ENCODE assay signal across 8 cellular contexts in genomic region chr2:112137516-112138142, GRCh38. TPM values are rescaled to one million over a fixed set of nuclear protein-coding genes. Genes with fewer than 3 reads are reported as not detected.
DNase-seq lines count a peak whose midpoint lies in the region; ATAC-seq and TF ChIP-seq lines count a peak whose summit lies in the region.

No MANE protein-coding gene starts in this region.

- peak overlapping the region; percentile 86 for H3K4me2 ChIP-seq in H9 (ENCODE audit: insufficient read depth, insufficient read length, low read length)

- no peak for ATAC-seq in HG02623 (IDR thresholded peaks at IDR 0.05; ENCODE audit: unreplicated experiment)

- TF ChIP-seq CTCF in H9 (conservative IDR thresholded peaks at IDR 0.05) (no peak), spleen (IDR thresholded peaks at IDR 0.05 in 8 of 11, conservative IDR thresholded peaks at IDR 0.05 in 3 of 11) (no peak)

- peaks cover 8% of the 10 kb centered on the region for H3K23me2 ChIP-seq in H9 (ENCODE audit: insufficient read length, low read depth, low read length, poor library complexity, severe bottlenecking)

- no peak overlapping the region for H3K4ac ChIP-seq in H9 (ENCODE audit: low read depth, low read length)

- H2BK20ac ChIP-seq in H9 (ENCODE audit: low read depth, low read length, poor library complexity, severe bottlenecking) = no peak overlapping the region

- no peak for TF ChIP-seq POLR2A in spleen (IDR thresholded peaks at IDR 0.05)

- no peak overlapping the region for H3T11ph ChIP-seq in H9 (ENCODE audit: low read length)

- H3K4me1 Mint-ChIP-seq in H9 = peaks cover 6 to 18% of the 10 kb centered on the region in 2 experiments
- H3K4me1 Mint-ChIP-seq in activated T-helper 2 cell treated with anti-CD3 and anti-CD28 coated beads, Interferon-gamma antibody, Interleukin-2, Interleukin-4, amounts not matched to agents 10 μg/mL and 5 μg/mL and 100 μg/mL, durations not matched to agents 14 hours and 24 hours and 36 hours (ENCODE audit: low read depth) = peaks cover 5% of the 10 kb centered on the region

- H4K5ac ChIP-seq in H9 (ENCODE audit: insufficient read length, low read depth, low read length) = no peak overlapping the region

- H3K18ac ChIP-seq in H9 (ENCODE audit: insufficient read length, low read depth, low read length) = no peak overlapping the region

- H2BK5ac ChIP-seq in H9 (ENCODE audit: insufficient read length, low read length) = no peak overlapping the region

- H4K8ac ChIP-seq in H9 (replicated peaks; ENCODE audit: insufficient read length, low read depth, low read length) = no peak overlapping the region

- no CpG with 5 or more reads among the region's 15 CpGs for WGBS in H9 (ENCODE audit: extremely low coverage, insufficient read length, low lambda C conversion rate)
- WGBS in spleen, 5 donors = 19 to 30% (median 28%) methylated on average over 14 to 15 of the region's 15 CpGs

- no peak overlapping the region for H3K56ac ChIP-seq in H9 (ENCODE audit: insufficient read length, low read depth, low read length)

- peaks cover 7% of the 10 kb centered on the region for H3K4me1 ChIP-seq in ACC112 (ENCODE audit: control insufficient read depth, insufficient read depth, low read length, unreplicated experiment)
- H3K4me1 ChIP-seq in H9 (ENCODE audit: insufficient read depth, low read length) = no peaks in the 10 kb centered on the region
- peaks cover 0 to 21% (median 9%) of the 10 kb centered on the region in 6 donors for H3K4me1 ChIP-seq in spleen

- peak overlapping the region; percentile 56 to 78 for H3K4me3 Mint-ChIP-seq in H9
- peak overlapping the region; percentile 74 for H3K4me3 Mint-ChIP-seq in activated T-helper 2 cell treated with anti-CD3 and anti-CD28 coated beads, Interferon-gamma antibody, Interleukin-2, Interleukin-4, amounts not matched to agents 10 μg/mL and 5 μg/mL and 100 μg/mL, durations not matched to agents 14 hours and 24 hours and 36 hours (ENCODE audit: low read depth)

- H4K20me1 ChIP-seq in H9 (ENCODE audit: control insufficient read depth, insufficient read depth, insufficient read length) = no peaks in the 10 kb centered on the region

- H4K91ac ChIP-seq in H9 (ENCODE audit: insufficient read length, low read depth, low read length) = no peak overlapping the region

- H2BK120ac ChIP-seq in H9 (ENCODE audit: low read depth, low read length, poor library complexity, severe bottlenecking) = no peak overlapping the region

- H3K9me3 ChIP-seq in H9 (ENCODE audit: control insufficient read depth, low read depth, low read length) (no peaks in the 10 kb centered on the region), spleen (peaks cover 0 to 11% (median 6%) of the 10 kb centered on the region in 8 donors)

- H3K9ac ChIP-seq in H9 (ENCODE audit: extremely low read depth, insufficient read length, low read length) = no peak overlapping the region

- H3K23ac ChIP-seq in H9 (ENCODE audit: insufficient read length, low read depth, low read length) = no peak overlapping the region

- no peak for DNase-seq in H9
- no peak for DNase-seq in activated T-helper 2 cell treated with anti-CD3 and anti-CD28 coated beads, Interferon-gamma antibody, Interleukin-2, Interleukin-4, amounts not matched to agents 10 μg/mL and 5 μg/mL and 100 μg/mL, durations not matched to agents 14 hours and 24 hours and 36 hours (ENCODE audit: low spot score)
- no peak for DNase-seq in spleen
- DNase-seq in DMS153 (lab: John Stamatoyannopoulos, UW) = no peak
- DNase-seq in activated gamma-delta T cell (lab: John Stamatoyannopoulos, UW) = no peak

- H3K9me3 Mint-ChIP-seq in H9 = peaks cover under 1 to 3% of the 10 kb centered on the region in 2 experiments; a peak in 2 of 5 replicates
- peaks cover 3% of the 10 kb centered on the region for H3K9me3 Mint-ChIP-seq in activated T-helper 2 cell treated with anti-CD3 and anti-CD28 coated beads, Interferon-gamma antibody, Interleukin-2, Interleukin-4, amounts not matched to agents 10 μg/mL and 5 μg/mL and 100 μg/mL, durations not matched to agents 14 hours and 24 hours and 36 hours

- H3K4me3 ChIP-seq in ACC112 (ENCODE audit: low read depth, low read length) (peak overlapping the region; percentile 92), iPS-11a (ENCODE audit: low read depth, low read length) (peak overlapping the region; percentile 51), spleen (peak overlapping the region; percentile 34 to 74 (median 48))

- H2BK12ac ChIP-seq in H9 (ENCODE audit: insufficient read length, low read depth, low read length) = no peak overlapping the region

- no peaks in the 10 kb centered on the region for H3K79me1 ChIP-seq in H9 (ENCODE audit: insufficient read depth, low read depth, low read length, poor library complexity, severe bottlenecking)

- H3K36me3 ChIP-seq in ACC112 (ENCODE audit: insufficient read depth, low read length) = no peaks in the 10 kb centered on the region; the same call in 1 of the 2 replicates
- H3K36me3 ChIP-seq in spleen = no peaks in the 10 kb centered on the region

- peaks cover 82% of the 10 kb centered on the region for H3K27me3 Mint-ChIP-seq in H9 (ENCODE audit: low read depth)
- H3K27me3 Mint-ChIP-seq in activated T-helper 2 cell treated with anti-CD3 and anti-CD28 coated beads, Interferon-gamma antibody, Interleukin-2, Interleukin-4, amounts not matched to agents 10 μg/mL and 5 μg/mL and 100 μg/mL, durations not matched to agents 14 hours and 24 hours and 36 hours (ENCODE audit: low read depth) = peaks cover 27% of the 10 kb centered on the region

- no peak overlapping the region for H3K27ac Mint-ChIP-seq in H9
- H3K27ac Mint-ChIP-seq in activated T-helper 2 cell treated with anti-CD3 and anti-CD28 coated beads, Interferon-gamma antibody, Interleukin-2, Interleukin-4, amounts not matched to agents 10 μg/mL and 5 μg/mL and 100 μg/mL, durations not matched to agents 14 hours and 24 hours and 36 hours = no peak overlapping the region

- no peak overlapping the region for H2BK15ac ChIP-seq in H9 (ENCODE audit: low read depth, low read length)

- H3K79me2 ChIP-seq in ACC112 (ENCODE audit: control insufficient read depth, insufficient read depth, low read length, unreplicated experiment) = peaks cover 9% of the 10 kb centered on the region
- H3K79me2 ChIP-seq in H9 (ENCODE audit: insufficient read depth, low read length) = no peaks in the 10 kb centered on the region

- H2AK5ac ChIP-seq in H9 (ENCODE audit: insufficient read length, low read length) = no peak overlapping the region

- intact Hi-C loops in activated T-helper 2 cell treated with anti-CD3 and anti-CD28 coated beads, Interferon-gamma antibody, Interleukin-2, Interleukin-4, amounts not matched to agents 10 μg/mL and 5 μg/mL and 100 μg/mL, durations not matched to agents 14 hours and 24 hours and 36 hours (cut with micrococcal nuclease) = no loop called here
- intact Hi-C loops in spleen (cut with DNase I; ENCODE audit: low total_unique reads) = no loop called here

- peak overlapping the region; percentile 44; the same call in 1 of the 2 replicates for H3K27ac ChIP-seq in ACC112 (ENCODE audit: low read depth, low read length)
- H3K27ac ChIP-seq in H9 (ENCODE audit: insufficient read length, low read depth, low read length) = no peak overlapping the region
- H3K27ac ChIP-seq in spleen = peak overlapping the region in 7 of 8 donors; percentile 24 to 75 (median 69)

- H3K36me3 Mint-ChIP-seq in H9 (ENCODE audit: insufficient read depth in 1 of 3, low read depth in 3 of 3) = peaks cover 0 to 5% (median 0%) of the 10 kb centered on the region in 3 experiments; a peak in 2 of 7 replicates
- H3K36me3 Mint-ChIP-seq in activated T-helper 2 cell treated with anti-CD3 and anti-CD28 coated beads, Interferon-gamma antibody, Interleukin-2, Interleukin-4, amounts not matched to agents 10 μg/mL and 5 μg/mL and 100 μg/mL, durations not matched to agents 14 hours and 24 hours and 36 hours (ENCODE audit: low read depth) = no peaks in the 10 kb centered on the region

- H3K27me3 ChIP-seq in ACC112 (ENCODE audit: insufficient read depth, low read length) (no peaks in the 10 kb centered on the region), H9 (ENCODE audit: insufficient read depth, low read length) (peaks cover 26% of the 10 kb centered on the region), spleen (replicated peaks in 1 of 7) (peaks cover 0 to 42% (median 8%) of the 10 kb centered on the region in 7 donors)

- no peak overlapping the region for H3K14ac ChIP-seq in H9 (ENCODE audit: insufficient read depth, low read length)

- H2AFZ ChIP-seq in ACC112 (ENCODE audit: low read length, unreplicated experiment) (peak overlapping the region; percentile 71), H9 (ENCODE audit: low read length) (no peak overlapping the region)

RNA-seq across cellular contexts. Expression of gene FBLN7, which starts 0.6 kb away (rescaled TPM):
- 1.3 and 1.4 TPM in 2 replicates for total RNA-seq in H9 (2021)
- 16.7 and 17.0 TPM in 2 replicates for total RNA-seq in activated T-helper 2 cell treated with anti-CD3 and anti-CD28 coated beads, Interferon-gamma antibody, Interleukin-2, Interleukin-4, amounts not matched to agents 10 μg/mL and 5 μg/mL and 100 μg/mL, durations not matched to agents 14 hours and 24 hours and 36 hours
- total RNA-seq in spleen = 10 to 100 TPM in 3 of 7 donors, 1 to 10 TPM in 4; 6.5 to 14.5 (median 9.0) TPM
- 1 to 10 TPM; 1.5 to 2.1 (median 2.0) TPM for polyA plus RNA-seq in spleen
